Comparison of ENCODE assay signal across 1 cellular context in genomic region chr5:126649057-126649456, GRCh38.
TF ChIP-seq lines count a peak whose summit lies in the region.

No MANE protein-coding gene starts in this region.

TF ChIP-seq in liver, 16 proteins besides CTCF, POLR2A, EP300 and RAD21 (continued from another document):
- peak; percentile 91 for TF ChIP-seq REST (IDR thresholded peaks at IDR 0.05)
- TF ChIP-seq, protein P1, sequence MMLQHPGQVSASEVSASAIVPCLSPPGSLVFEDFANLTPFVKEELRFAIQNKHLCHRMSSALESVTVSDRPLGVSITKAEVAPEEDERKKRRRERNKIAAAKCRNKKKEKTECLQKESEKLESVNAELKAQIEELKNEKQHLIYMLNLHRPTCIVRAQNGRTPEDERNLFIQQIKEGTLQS (IDR thresholded peaks at IDR 0.05), result peak; percentile 50
